1 cellular context compared by ENCODE assay signal in the genomic region with DNA sequence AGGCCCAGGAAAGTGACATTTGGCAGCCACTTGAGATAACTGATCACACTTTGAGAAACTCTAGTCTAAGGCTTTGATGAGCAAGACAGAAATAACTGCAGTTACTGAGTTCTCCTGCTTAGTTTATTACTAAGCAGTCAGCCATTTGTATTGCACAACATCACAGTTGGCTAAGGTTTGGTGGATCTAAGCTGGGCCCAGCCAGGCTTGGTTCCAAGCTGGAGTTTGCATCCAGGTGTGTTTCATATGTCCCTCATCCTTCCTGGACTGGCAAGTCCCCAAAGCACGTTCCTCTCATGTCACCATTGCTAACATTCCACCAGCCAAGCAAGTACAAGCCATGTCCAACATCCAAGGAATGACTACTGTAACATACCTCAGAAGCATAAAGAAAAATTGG.
TF ChIP-seq lines count a peak whose summit lies in the region.

No MANE protein-coding gene starts in this region.

TF ChIP-seq in IMR-90, 13 proteins besides CTCF, POLR2A, EP300 and RAD21 (continued from another document):
- TF ChIP-seq NFE2L2 (IDR thresholded peaks at IDR 0.05; ENCODE audit: low read depth, low read length) = no peak
TF ChIP-seq in IMR-90: peak in this region for 2.
